Comparison of ENCODE assay signal across 8 cellular contexts in the genomic region with DNA sequence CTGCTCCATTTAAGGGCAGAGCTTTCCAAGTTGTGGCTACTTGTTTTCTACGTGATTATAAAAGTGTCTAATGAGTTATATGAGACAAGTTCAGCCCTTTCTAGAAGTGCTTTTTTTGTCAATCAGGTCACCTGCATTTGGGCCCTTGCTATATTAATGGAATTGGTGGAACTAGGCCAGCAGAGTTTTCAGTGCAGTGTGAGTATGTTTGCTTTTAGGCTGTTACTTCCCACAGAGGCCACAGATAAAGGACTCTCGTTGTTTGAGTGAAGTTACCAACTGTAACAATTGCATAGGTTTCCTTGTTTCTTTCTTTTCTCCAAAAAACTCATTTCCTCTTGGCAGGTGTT. TPM values are rescaled to one million over a fixed set of nuclear protein-coding genes. Genes with fewer than 3 reads are reported as not detected.
DNase-seq lines count a peak whose midpoint lies in the region; ATAC-seq, FAIRE-seq and TF ChIP-seq lines count a peak whose summit lies in the region.

No MANE protein-coding gene starts in this region.

- intact Hi-C loops in A673 (cut with micrococcal nuclease; ENCODE audit: unreplicated experiment) = no loop called here
- intact Hi-C loops in mucosa of descending colon (cut with DNase I, micrococcal nuclease) = no loop called here

- H3K27me3 Mint-ChIP-seq in nephron progenitor cell (ENCODE audit: low read depth, poor library complexity) = peaks cover 3% of the 10 kb centered on the region

- H3K27ac ChIP-seq in A673 (ENCODE audit: low read depth, low read length, poor library complexity, severe bottlenecking) = peak overlapping the region; percentile 93

- H3K4me3 Mint-ChIP-seq in nephron progenitor cell = no peak overlapping the region

- TF ChIP-seq CTCF in A673 (conservative IDR thresholded peaks at IDR 0.05; ENCODE audit: low read depth, low read length) (no peak), mucosa of descending colon (IDR thresholded peaks at IDR 0.05) (no peak), nephron progenitor cell (IDR thresholded peaks at IDR 0.05) (no peak)

- H3K36me3 ChIP-seq in A673 (ENCODE audit: insufficient read depth, low read length, poor library complexity, severe bottlenecking) (no peaks in the 10 kb centered on the region), mucosa of descending colon (ENCODE audit: low read depth) (no peaks in the 10 kb centered on the region)

- no peaks in the 10 kb centered on the region for H3K9me3 Mint-ChIP-seq in activated naive CD4-positive, alpha-beta T cell treated with anti-CD3 and anti-CD28 coated beads, Interleukin-2, amount 50 U/mL, for 72 hours
- H3K9me3 Mint-ChIP-seq in nephron progenitor cell = no peaks in the 10 kb centered on the region

- CTCF ChIA-PET in A673 (lab: Charles Lee) = interaction anchor here (0.6 kb wide), 1 partner anchor 155 kb away, joined by 3 read pairs; no protein-coding TSS in a partner anchor

- no peak for DNase-seq in A673 (ENCODE audit: low spot score)
- DNase-seq in Jurkat, Clone E6-1 (ENCODE audit: low read depth, low spot score) = peak; percentile 64
- no peak for DNase-seq in activated naive CD4-positive, alpha-beta T cell treated with anti-CD3 and anti-CD28 coated beads, Interleukin-2, amount 50 U/mL, for 72 hours (ENCODE audit: low spot score in 2 of 2)
- DNase-seq in mucosa of descending colon = no peak
- DNase-seq in HTR-8/SVneo (ENCODE audit: insufficient read length, low spot score) = no peak
- no peak for DNase-seq in nephron progenitor cell
- DNase-seq in epidermal melanocyte (ENCODE audit: insufficient read length, low spot score) = no peak

- FAIRE-seq in HTR-8/SVneo (lab: Jason Lieb, UNC) = no peak

- H3K4me1 ChIP-seq in A673 (ENCODE audit: insufficient read depth, low read length, poor library complexity, severe bottlenecking) (peaks cover 85% of the 10 kb centered on the region), mucosa of descending colon (ENCODE audit: low read depth) (peaks cover 36% of the 10 kb centered on the region)

- H3K4me1 Mint-ChIP-seq in nephron progenitor cell = peaks cover 41% of the 10 kb centered on the region

- no TSS peak for BruUV-seq in A673 (replicated peaks; lab: Mats Ljungman, UMichigan)

- H3K27me3 ChIP-seq in A673 (replicated peaks; ENCODE audit: insufficient read depth, low read depth, low read length, poor library complexity) = no peaks in the 10 kb centered on the region

- H3K4me3 ChIP-seq in A673 (ENCODE audit: low read depth, low read length, poor library complexity, severe bottlenecking) (no peak overlapping the region), mucosa of descending colon (no peak overlapping the region)
- peak overlapping the region; percentile 16 for H3K4me3 ChIP-seq in Jurkat, Clone E6-1 (ENCODE audit: low read length)

- H3K36me3 Mint-ChIP-seq in activated naive CD4-positive, alpha-beta T cell treated with anti-CD3 and anti-CD28 coated beads, Interleukin-2, amount 50 U/mL, for 72 hours = peaks cover 36 to 63% of the 10 kb centered on the region in 2 donors
- peaks cover 11% of the 10 kb centered on the region for H3K36me3 Mint-ChIP-seq in nephron progenitor cell (ENCODE audit: low read depth)

- POLR2A ChIA-PET in A673 (lab: Charles Lee; ENCODE audit: low non-redundant PET) = no interaction called here

- H3K9me3 ChIP-seq in A673 (ENCODE audit: low read depth, low read length, poor library complexity, severe bottlenecking) (no peaks in the 10 kb centered on the region), mucosa of descending colon (no peaks in the 10 kb centered on the region)

- no peak for ATAC-seq in activated naive CD4-positive, alpha-beta T cell treated with anti-CD3 and anti-CD28 coated beads, Interleukin-2, amount 50 U/mL, for 72 hours
- ATAC-seq in mucosa of descending colon = peak; percentile 45
- ATAC-seq in GM21447 (IDR thresholded peaks at IDR 0.05; ENCODE audit: unreplicated experiment) = no peak

- H3K27ac Mint-ChIP-seq in activated naive CD4-positive, alpha-beta T cell treated with anti-CD3 and anti-CD28 coated beads, Interleukin-2, amount 50 U/mL, for 72 hours = peak overlapping the region; percentile 99 to 100
- H3K27ac Mint-ChIP-seq in nephron progenitor cell = no peak overlapping the region

RNA-seq across cellular contexts. Expression of a gene that starts 10.9 kb away (rescaled TPM):
- total RNA-seq in A673 (2021) (52.0 and 58.5 TPM in 2 replicates), mucosa of descending colon (10 to 100 TPM; 22.0 to 35.6 (median 24.7) TPM)
- 33.8 TPM for polyA plus RNA-seq in Jurkat, Clone E6-1 (2012; ENCODE audit: insufficient read depth, insufficient read length)
- total RNA-seq in activated naive CD4-positive, alpha-beta T cell treated with anti-CD3 and anti-CD28 coated beads, Interleukin-2, amount 50 U/mL, for 72 hours = 100 to 1,000 TPM; 229 to 299 TPM
